ENCODE assay signal across 11 cellular contexts in the genomic region with DNA sequence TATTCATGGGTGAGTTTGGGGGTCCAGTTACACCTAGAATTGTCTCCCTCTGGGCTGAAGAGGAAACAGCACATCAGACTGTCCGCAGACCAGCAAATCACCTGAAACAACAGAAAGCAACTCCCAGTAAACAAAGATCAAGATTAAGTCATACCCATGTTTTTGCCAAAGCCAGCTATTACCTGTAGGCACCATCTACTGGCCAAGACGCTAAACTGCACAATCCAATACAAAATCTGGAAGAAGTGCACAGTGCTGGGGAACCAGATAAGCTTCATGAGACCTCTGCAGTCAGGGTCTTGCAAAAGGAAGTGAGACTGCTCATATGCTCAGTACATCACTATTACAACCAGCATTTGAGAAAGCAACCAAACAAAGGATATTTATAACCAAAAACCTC.
DNase-seq lines count a peak whose midpoint lies in the region; ATAC-seq, FAIRE-seq and TF ChIP-seq lines count a peak whose summit lies in the region.
"Had no signal": no experiment of that assay in that cellular context is flagged by ENCODE, and none has a peak within 500 bp of the region (broad histone marks: within the 10 kb centered on the region; RNA-seq: fewer than 3 reads in every experiment).

No MANE protein-coding gene starts in this region.

- no peaks in the 10 kb centered on the region for H3K27me3 Mint-ChIP-seq in neural crest cell (ENCODE audit: low read depth)
- H3K27me3 Mint-ChIP-seq: activated naive CD8-positive, alpha-beta T cell had no signal

- no peak overlapping the region for H3K4me3 Mint-ChIP-seq in neural crest cell
- H3K4me3 Mint-ChIP-seq: activated naive CD8-positive, alpha-beta T cell had no signal

- peaks cover 24% of the 10 kb centered on the region for H3K9me3 Mint-ChIP-seq in neural crest cell

- H3K27ac ChIP-seq in VCaP, result no peak overlapping the region

- CTCF ChIA-PET in HEK293T (lab: Yijun Ruan, JAX), result no interaction called here

- no peak for DNase-seq in GM18507 (ENCODE audit: extremely low spot score, insufficient read length, low read depth)
- peak; percentile 18 for DNase-seq in HEK293T (ENCODE audit: extremely low spot score)
- no peak for DNase-seq in neural crest cell (ENCODE audit: low read depth, low spot score)
- DNase-seq in C1 segment of cervical spinal cord (lab: John Stamatoyannopoulos, UW), result no peak
- no peak for DNase-seq in SW480 (ENCODE audit: low spot score)
- DNase-seq: activated CD4-positive, CD25-positive, alpha-beta regulatory T cell; NCI-H526; retina had no signal

- H3K27ac Mint-ChIP-seq in neural crest cell (ENCODE audit: unreplicated experiment), result no peak overlapping the region
- H3K27ac Mint-ChIP-seq: activated naive CD8-positive, alpha-beta T cell had no signal

- H3K36me3 Mint-ChIP-seq in neural crest cell (ENCODE audit: low read depth), result peaks cover 4% of the 10 kb centered on the region
- H3K36me3 Mint-ChIP-seq: activated naive CD8-positive, alpha-beta T cell had no signal

- POLR2A ChIA-PET in HEK293T (lab: Yijun Ruan, JAX), result no interaction called here

- TF ChIP-seq CTCF in VCaP (conservative IDR thresholded peaks at IDR 0.05) (peak; percentile 68), neural crest cell (conservative IDR thresholded peaks at IDR 0.05) (peak; percentile 32)

- no peak for ATAC-seq in HG03442 (IDR thresholded peaks at IDR 0.05; ENCODE audit: unreplicated experiment)

- no peaks in the 10 kb centered on the region for H3K4me1 Mint-ChIP-seq in neural crest cell

- peak; percentile 70 for FAIRE-seq in GM18507 (lab: Jason Lieb, UNC)

TF ChIP-seq in HEK293T, 16 proteins besides CTCF, POLR2A, EP300 and RAD21:
- no peak for TF ChIP-seq CTBP1 (IDR thresholded peaks at IDR 0.05; ENCODE audit: borderline replicate concordance)
- no peak for TF ChIP-seq TARDBP (IDR thresholded peaks at IDR 0.05)
- no peak for TF ChIP-seq ZNF384 (IDR thresholded peaks at IDR 0.05)
- no peak for TF ChIP-seq ELF4 (IDR thresholded peaks at IDR 0.05)
- TF ChIP-seq LEF1 (IDR thresholded peaks at IDR 0.05; ENCODE audit: borderline replicate concordance), result no peak
- no peak for TF ChIP-seq NFRKB (IDR thresholded peaks at IDR 0.05)
- TF ChIP-seq FOXK2 (IDR thresholded peaks at IDR 0.05), result no peak
- no peak for TF ChIP-seq FOXA1 (IDR thresholded peaks at IDR 0.05)
- no peak for TF ChIP-seq BHLHE40 (IDR thresholded peaks at IDR 0.05; ENCODE audit: borderline replicate concordance)
TF ChIP-seq in HEK293T: peak in this region for 0.
